In genomic region chr10:132456881-132457280, GRCh38 we compare ENCODE assay signal across 28 cellular contexts.
"Had no signal": no experiment of that assay in that cellular context is flagged by ENCODE, and none has a peak within 500 bp of the region (broad histone marks: within the 10 kb centered on the region; RNA-seq: fewer than 3 reads in every experiment).

No MANE protein-coding gene starts in this region.

- H3K9me3 Mint-ChIP-seq: activated CD4-positive, alpha-beta memory T cell treated with anti-CD3 and anti-CD28 coated beads, Interleukin-2, amount 10 ng/mL, durations not matched to agents 7 days and 5 days; activated CD4-positive, alpha-beta T cell treated with anti-CD3 and anti-CD28 coated beads, Interleukin-2, amount 10 ng/mL, durations not matched to agents 7 days and 5 days; activated naive CD4-positive, alpha-beta T cell treated with anti-CD3 and anti-CD28 coated beads, Interleukin-2, amount 10 ng/mL, durations not matched to agents 7 days and 5 days; activated T-cell treated with anti-CD3 and anti-CD28 coated beads, Interleukin-2, amount 50 U/mL, for 24 hours; dendritic cell treated with granulocyte-macrophage colony-stimulating factor and Interleukin-4, amounts not matched to agents 40 ng/mL and 50 ng/mL, for 4 days; naive thymus-derived CD8-positive, alpha-beta T cell; neural progenitor cell; stimulated activated memory B cell treated with anti-CD40 and anti-IgM and Interleukin-4, amounts not matched to agents 10 μg/mL and 1 μg/mL and 100 μg/mL, for 72 hours; stimulated activated naive CD8-positive, alpha-beta T cell treated with anti-CD3 and anti-CD28 coated beads, Interleukin-15, amount 100 ng/mL, for 72 hours; type B pancreatic cell had no signal

- H3K9ac ChIP-seq: neural progenitor cell had no signal

- FAIRE-seq: small intestine had no signal

- H3K36me3 ChIP-seq: esophagus muscularis mucosa, neural progenitor cell, sigmoid colon, uterus, WERI-Rb-1 had no signal

- H3K9me3 ChIP-seq: esophagus muscularis mucosa, sigmoid colon, uterus had no signal

- H3K27me3 ChIP-seq: foreskin keratinocyte, sigmoid colon, uterus had no signal

- H3K4me3 ChIP-seq: esophagus muscularis mucosa, neural progenitor cell, sigmoid colon, uterus had no signal

- H3K4me1 Mint-ChIP-seq: neural progenitor cell, T-helper 17 cell had no signal

- H3K36me3 Mint-ChIP-seq: activated naive CD4-positive, alpha-beta T cell treated with anti-CD3 and anti-CD28 coated beads, Interleukin-2, amount 10 ng/mL, durations not matched to agents 7 days and 5 days; naive thymus-derived CD8-positive, alpha-beta T cell; neural progenitor cell; stimulated activated memory B cell treated with anti-CD40 and anti-IgM and Interleukin-4, amounts not matched to agents 10 μg/mL and 1 μg/mL and 100 μg/mL, for 72 hours; type B pancreatic cell had no signal

- H3K4me3 Mint-ChIP-seq: activated CD4-positive, alpha-beta memory T cell treated with anti-CD3 and anti-CD28 coated beads, Interleukin-2, amount 10 ng/mL, durations not matched to agents 7 days and 5 days; activated CD4-positive, alpha-beta T cell treated with anti-CD3 and anti-CD28 coated beads, Interleukin-2, amount 10 ng/mL, durations not matched to agents 7 days and 5 days; activated naive CD4-positive, alpha-beta T cell treated with anti-CD3 and anti-CD28 coated beads, Interleukin-2, amount 10 ng/mL, durations not matched to agents 7 days and 5 days; activated T-cell treated with anti-CD3 and anti-CD28 coated beads, Interleukin-2, amount 50 U/mL, for 24 hours; dendritic cell treated with granulocyte-macrophage colony-stimulating factor and Interleukin-4, amounts not matched to agents 40 ng/mL and 50 ng/mL, for 4 days; naive thymus-derived CD8-positive, alpha-beta T cell; neural progenitor cell; stimulated activated memory B cell treated with anti-CD40 and anti-IgM and Interleukin-4, amounts not matched to agents 10 μg/mL and 1 μg/mL and 100 μg/mL, for 72 hours; stimulated activated naive CD8-positive, alpha-beta T cell treated with anti-CD3 and anti-CD28 coated beads, Interleukin-15, amount 100 ng/mL, for 72 hours; T-helper 17 cell; type B pancreatic cell had no signal

- H3K27ac ChIP-seq: esophagus muscularis mucosa, foreskin keratinocyte, neural progenitor cell, sigmoid colon, uterus, WERI-Rb-1 had no signal

- H3K4me1 ChIP-seq: foreskin keratinocyte, neural progenitor cell had no signal

- H3K27ac Mint-ChIP-seq: activated CD4-positive, alpha-beta memory T cell treated with anti-CD3 and anti-CD28 coated beads, Interleukin-2, amount 10 ng/mL, durations not matched to agents 7 days and 5 days; activated CD4-positive, alpha-beta T cell treated with anti-CD3 and anti-CD28 coated beads, Interleukin-2, amount 10 ng/mL, durations not matched to agents 7 days and 5 days; activated naive CD4-positive, alpha-beta T cell treated with anti-CD3 and anti-CD28 coated beads, Interleukin-2, amount 10 ng/mL, durations not matched to agents 7 days and 5 days; activated T-cell treated with anti-CD3 and anti-CD28 coated beads, Interleukin-2, amount 50 U/mL, for 24 hours; dendritic cell treated with granulocyte-macrophage colony-stimulating factor and Interleukin-4, amounts not matched to agents 40 ng/mL and 50 ng/mL, for 4 days; neural progenitor cell; stimulated activated memory B cell treated with anti-CD40 and anti-IgM and Interleukin-4, amounts not matched to agents 10 μg/mL and 1 μg/mL and 100 μg/mL, for 72 hours; stimulated activated naive CD8-positive, alpha-beta T cell treated with anti-CD3 and anti-CD28 coated beads, Interleukin-15, amount 100 ng/mL, for 72 hours; T-helper 17 cell; type B pancreatic cell had no signal

- DNase-seq: activated CD4-positive, alpha-beta memory T cell treated with anti-CD3 and anti-CD28 coated beads, Interleukin-2, amount 10 ng/mL, durations not matched to agents 7 days and 5 days; activated CD4-positive, alpha-beta T cell treated with anti-CD3 and anti-CD28 coated beads, Interleukin-2, amount 10 ng/mL, durations not matched to agents 7 days and 5 days; activated CD4-positive, CD25-positive, alpha-beta regulatory T cell treated with anti-CD3 and anti-CD28 coated beads, Interleukin-2, amount 50 U/mL, for 72 hours; activated CD8-positive, alpha-beta memory T cell treated with anti-CD3 and anti-CD28 coated beads, Interleukin-2, amount 50 U/mL, for 48 hours; activated gamma-delta T cell; activated T-cell treated with anti-CD3 and anti-CD28 coated beads, Interleukin-2, amount 50 U/mL, for 24 hours; amniotic stem cell; central memory CD4-positive, alpha-beta T cell; foreskin keratinocyte; midbrain; sigmoid colon; stimulated activated CD4-positive, alpha-beta T cell treated with anti-CD3 and anti-CD28 coated beads, Interleukin-1b, Interleukin-23, amount 100 ng/mL, for 48 hours; stimulated activated CD4-positive, alpha-beta T cell treated with anti-CD3 and anti-CD28 coated beads, Interleukin-4, amount 100 ng/mL, for 4 hours; stimulated activated CD8-positive, alpha-beta memory T cell treated with anti-CD3 and anti-CD28 coated beads, Interleukin-4, amount 100 ng/mL, for 48 hours; stimulated activated naive CD8-positive, alpha-beta T cell treated with anti-CD3 and anti-CD28 coated beads, Interleukin-15, amount 100 ng/mL, for 72 hours; substantia nigra; T-helper 17 cell; T1000; uterus; WERI-Rb-1 had no signal

- H3K27me3 Mint-ChIP-seq: activated CD4-positive, alpha-beta memory T cell treated with anti-CD3 and anti-CD28 coated beads, Interleukin-2, amount 10 ng/mL, durations not matched to agents 7 days and 5 days; activated CD4-positive, alpha-beta T cell treated with anti-CD3 and anti-CD28 coated beads, Interleukin-2, amount 10 ng/mL, durations not matched to agents 7 days and 5 days; activated T-cell treated with anti-CD3 and anti-CD28 coated beads, Interleukin-2, amount 50 U/mL, for 24 hours; stimulated activated naive CD8-positive, alpha-beta T cell treated with anti-CD3 and anti-CD28 coated beads, Interleukin-15, amount 100 ng/mL, for 72 hours; T-helper 17 cell; type B pancreatic cell had no signal

- ATAC-seq: foreskin keratinocyte; naive thymus-derived CD8-positive, alpha-beta T cell; stimulated activated memory B cell treated with anti-CD40 and anti-IgM and Interleukin-4, amounts not matched to agents 10 μg/mL and 1 μg/mL and 100 μg/mL, for 72 hours; stimulated activated naive CD8-positive, alpha-beta T cell treated with anti-CD3 and anti-CD28 coated beads, Interleukin-15, amount 100 ng/mL, for 72 hours; T-helper 17 cell had no signal
